Comparison of ENCODE assay signal across 8 cellular contexts in the genomic region with DNA sequence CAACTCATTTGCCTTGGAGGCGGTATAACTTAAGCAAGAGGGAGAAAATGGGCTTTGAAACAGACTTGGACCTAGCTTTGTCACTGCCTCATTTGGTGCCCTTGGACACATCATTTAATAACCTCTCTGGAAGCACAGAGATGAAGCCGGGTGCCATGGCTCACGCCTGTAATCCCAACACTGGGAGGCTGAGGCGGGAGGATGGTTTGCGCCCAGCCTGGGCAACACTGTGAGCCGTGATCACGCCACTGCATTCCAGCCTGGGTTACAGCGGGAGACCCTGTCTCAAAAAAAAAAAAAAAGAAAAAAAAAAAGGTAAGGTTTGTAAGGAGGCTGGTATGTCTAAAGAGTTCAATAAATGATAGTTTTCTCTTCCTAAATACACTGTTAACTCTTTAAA. TPM values are rescaled to one million over a fixed set of nuclear protein-coding genes. Genes with fewer than 3 reads are reported as not detected.
A peak's percentile ranks its signal among the peaks of the same experiment; 100 is the strongest.
DNase-seq lines count a peak whose midpoint lies in the region; ATAC-seq, FAIRE-seq and TF ChIP-seq lines count a peak whose summit lies in the region.

No MANE protein-coding gene starts in this region.

- TF ChIP-seq RAD21 in GM12878 (IDR thresholded peaks at IDR 0.05; ENCODE audit: insufficient read depth, low read depth, low read length) = no peak

- POLR2A ChIA-PET in GM12878 (lab: Charles Lee) = interaction anchor here (1.2 kb wide), 1 partner anchor 96 kb away, joined by 3 read pairs; no protein-coding TSS in a partner anchor

- peaks cover 43% of the 10 kb centered on the region for H3K79me2 ChIP-seq in GM12878 (ENCODE audit: control insufficient read depth, insufficient read depth, low read length)

- TF ChIP-seq CTCF in AG09309 (IDR thresholded peaks at IDR 0.05; ENCODE audit: control insufficient read depth, insufficient read depth, low read depth, low read length, missing control alignments) (no peak), GM12878 (IDR thresholded peaks at IDR 0.05 in 2 of 3, conservative IDR thresholded peaks at IDR 0.05 in 1 of 3; ENCODE audit: control insufficient read depth in 2 of 3, extremely low read depth in 1 of 3, insufficient read depth in 1 of 3, low read depth in 3 of 3, low read length in 3 of 3) (no peak)

- H3K9me3 ChIP-seq in HUES6 (ENCODE audit: control insufficient read depth, insufficient read depth, low read depth, low read length) = no peaks in the 10 kb centered on the region
- no peaks in the 10 kb centered on the region for H3K9me3 ChIP-seq in GM12878 (replicated peaks; ENCODE audit: control insufficient read depth, insufficient read depth, low read length)
- no peaks in the 10 kb centered on the region for H3K9me3 ChIP-seq in mononuclear cell (ENCODE audit: low read depth, low read length)

- no peak for FAIRE-seq in GM12878 (lab: Jason Lieb, UNC)

- CTCF ChIA-PET in GM12878 (lab: Yijun Ruan, JAX) = no interaction called here

- TSS peak; percentile 83 for BruUV-seq in GM12878 (replicated peaks; lab: Mats Ljungman, UMichigan)

- intact Hi-C loops in GM12878 (cut with micrococcal nuclease; ENCODE audit: unreplicated experiment) = no loop called here

- RAD21 ChIA-PET in GM12878 (lab: Charles Lee; ENCODE audit: unreplicated experiment) = no interaction called here

- H4K20me1 ChIP-seq in GM12878 (ENCODE audit: control insufficient read depth, insufficient read depth) = no peaks in the 10 kb centered on the region

- WGBS in GM12878 (ENCODE audit: insufficient coverage, insufficient replicate concordance, low lambda C conversion rate, missing lambda C conversion rate) = 0% methylated on average over 7 of the region's 8 CpGs

- H3K27me3 ChIP-seq in HUES6 (ENCODE audit: control insufficient read depth, insufficient read depth, low read length) (no peaks in the 10 kb centered on the region), GM12878 (replicated peaks in 1 of 2; ENCODE audit: control insufficient read depth in 2 of 2, insufficient read depth in 2 of 2, low read length in 1 of 2) (no peaks in the 10 kb centered on the region), mononuclear cell (ENCODE audit: insufficient read depth, low read length) (no peaks in the 10 kb centered on the region)

- H3K9ac ChIP-seq in HUES6 (ENCODE audit: low read length) = peak overlapping the region; percentile 93
- peak overlapping the region; percentile 97 for H3K9ac ChIP-seq in GM12878 (ENCODE audit: control insufficient read depth, insufficient read depth, low read length)

- H3K4me2 ChIP-seq in GM12878 (ENCODE audit: control insufficient read depth, insufficient read depth) = peak overlapping the region; percentile 55

- H2AFZ ChIP-seq in GM12878 (ENCODE audit: control insufficient read depth, low read depth, low read length) = no peak overlapping the region

- in situ Hi-C loops in GM12878 (cut with MboI) = no loop called here

- no peak for TF ChIP-seq POLR2A in GM12878 (IDR thresholded peaks at IDR 0.05; ENCODE audit: low read depth, low read length)

- H3K4me1 ChIP-seq in HUES6 (ENCODE audit: control insufficient read depth, insufficient read depth, low read length) (peaks cover 6% of the 10 kb centered on the region), GM12878 (ENCODE audit: control insufficient read depth, insufficient read depth, low read length) (no peaks in the 10 kb centered on the region), mononuclear cell (ENCODE audit: insufficient read depth, low read length) (peaks cover 24% of the 10 kb centered on the region)

- no peak for TF ChIP-seq EP300 in GM12878 (IDR thresholded peaks at IDR 0.05; ENCODE audit: borderline replicate concordance in 1 of 2, control insufficient read depth in 1 of 2, low read depth in 2 of 2, low read length in 2 of 2)

- peak; percentile 18 for ATAC-seq in GM12878
- no peak for ATAC-seq in GM19351 (IDR thresholded peaks at IDR 0.05; ENCODE audit: unreplicated experiment)
- ATAC-seq in HG02588 (IDR thresholded peaks at IDR 0.05; ENCODE audit: unreplicated experiment) = no peak
- no peak for ATAC-seq in HG03196 (IDR thresholded peaks at IDR 0.05; ENCODE audit: unreplicated experiment)

- H3K4me3 ChIP-seq in AG09309 (ENCODE audit: control insufficient read depth, low read depth, low read length) (peak overlapping the region; percentile 83), HUES6 (ENCODE audit: low read depth, low read length) (peak overlapping the region; percentile 94), GM12878 (peak overlapping the region; percentile 94), mononuclear cell (ENCODE audit: low read length) (peak overlapping the region; percentile 72)

- H3K27ac ChIP-seq in HUES6 (ENCODE audit: low read depth, low read length) (peak overlapping the region; percentile 80), GM12878 (ENCODE audit: control insufficient read depth, insufficient read depth) (peak overlapping the region; percentile 94)

- H3K36me3 ChIP-seq in HUES6 (ENCODE audit: control insufficient read depth, insufficient read depth, low read length) (peaks cover 44% of the 10 kb centered on the region), GM12878 (ENCODE audit: control insufficient read depth in 2 of 2, insufficient read depth in 2 of 2, low read length in 1 of 2) (peaks cover 3 to 5% of the 10 kb centered on the region in 2 experiments)

- SMC1A ChIA-PET in GM12878 (lab: Charles Lee; ENCODE audit: uncharacterized antibody, unreplicated experiment) = interaction anchor here (0.7 kb wide), 1 partner anchor 9 kb away, joined by 3 read pairs; no protein-coding TSS in a partner anchor

- DNase-seq in AG09309 (ENCODE audit: low read depth) (no peak), GM12878 (ENCODE audit: low read depth, low spot score) (no peak), HK-2 (ENCODE audit: unreplicated experiment) (no peak)

TF ChIP-seq in GM12878, 131 proteins besides CTCF, POLR2A, EP300 and RAD21:
- TF ChIP-seq MTA3 (IDR thresholded peaks at IDR 0.05; ENCODE audit: borderline replicate concordance, low read length) (no peak), WRNIP1 (IDR thresholded peaks at IDR 0.05; ENCODE audit: borderline replicate concordance, low read depth, low read length) (0 out of 2 replicates have a peak, but pooled peaks have one; percentile 13)
- TF ChIP-seq, protein P1, sequence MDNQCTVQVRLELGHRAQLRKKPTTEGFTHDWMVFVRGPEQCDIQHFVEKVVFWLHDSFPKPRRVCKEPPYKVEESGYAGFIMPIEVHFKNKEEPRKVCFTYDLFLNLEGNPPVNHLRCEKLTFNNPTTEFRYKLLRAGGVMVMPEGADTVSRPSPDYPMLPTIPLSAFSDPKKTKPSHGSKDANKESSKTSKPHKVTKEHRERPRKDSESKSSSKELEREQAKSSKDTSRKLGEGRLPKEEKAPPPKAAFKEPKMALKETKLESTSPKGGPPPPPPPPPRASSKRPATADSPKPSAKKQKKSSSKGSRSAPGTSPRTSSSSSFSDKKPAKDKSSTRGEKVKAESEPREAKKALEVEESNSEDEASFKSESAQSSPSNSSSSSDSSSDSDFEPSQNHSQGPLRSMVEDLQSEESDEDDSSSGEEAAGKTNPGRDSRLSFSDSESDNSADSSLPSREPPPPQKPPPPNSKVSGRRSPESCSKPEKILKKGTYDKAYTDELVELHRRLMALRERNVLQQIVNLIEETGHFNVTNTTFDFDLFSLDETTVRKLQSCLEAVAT (IDR thresholded peaks at IDR 0.05) = 0 out of 2 replicates have a peak, but pooled peaks have one; percentile 20

RNA-seq across cellular contexts. Expression of a gene that starts 0.8 kb away (rescaled TPM):
- total RNA-seq in GM12878 (2013; cell fraction: nucleolus; rRNA removed) = 95.7 and 96.0 TPM in 2 replicates
- total RNA-seq in GM12878 (2014; rRNA removed) (132 and 146 TPM in 2 replicates), GM12878 (2014; rRNA removed; fragmentation: Illumina TruSeq; extraction: Trizol) (107 and 112 TPM in 2 replicates), GM12878 (2021) (94.9 and 97.2 TPM in 2 replicates), mononuclear cell (15.6 TPM)
- 36.6 TPM for polyA plus RNA-seq in GM12878 (2011; ENCODE audit: low read depth)
- polyA plus RNA-seq in GM12878 (2011; rRNA removed) (85.2 and 95.5 TPM in 2 replicates), GM12878 (2014; fragmentation: Illumina TruSeq; extraction: Trizol) (60.1 and 96.4 TPM in 2 replicates), GM12878 (2014; fragmentation: Nextera tagmentation; extraction: Ambion mirVana) (10 to 100 TPM; 84.8 to 89.1 TPM), GM12878 (2014; rRNA removed) (173 and 180 TPM in 2 replicates), GM12878 (2016; fragmentation: Nextera tagmentation; extraction: Ambion mirVana) (100 to 1,000 TPM; 150 to 157 TPM)
- polyA plus RNA-seq in GM12878 (2011; cell fraction: cytosol; rRNA removed) = 132 and 134 TPM in 2 replicates
- polyA plus RNA-seq in GM12878 (2011; cell fraction: nucleus; rRNA removed) = 68.3 and 74.0 TPM in 2 replicates
- 67.7 and 71.1 TPM in 2 replicates for polyA plus RNA-seq in GM12878 (2012)
- 54.1 and 81.2 TPM in 2 replicates for polyA minus RNA-seq in GM12878 (2011; rRNA and poly(A)+ RNA removed)
- polyA minus RNA-seq in GM12878 (2011; cell fraction: cytosol; rRNA and poly(A)+ RNA removed) = 18.7 and 30.5 TPM in 2 replicates
- 36.8 and 50.5 TPM in 2 replicates for polyA minus RNA-seq in GM12878 (2011; cell fraction: nucleus; rRNA and poly(A)+ RNA removed)

RNA-seq across cellular contexts. Expression of a gene that starts 1.0 kb away (rescaled TPM):
- total RNA-seq in GM12878 (2013; cell fraction: nucleolus; rRNA removed) = 61.7 and 71.4 TPM in 2 replicates
- total RNA-seq in GM12878 (2014; rRNA removed) = 13.7 and 15.5 TPM in 2 replicates
- 15.2 and 16.2 TPM in 2 replicates for total RNA-seq in GM12878 (2014; rRNA removed; fragmentation: Illumina TruSeq; extraction: Trizol)
- total RNA-seq in GM12878 (2021) = 25.1 and 25.7 TPM in 2 replicates
- 22.5 TPM for polyA plus RNA-seq in GM12878 (2011; ENCODE audit: low read depth)
- polyA plus RNA-seq in GM12878 (2011; rRNA removed) = 26.2 and 26.7 TPM in 2 replicates
- polyA plus RNA-seq in GM12878 (2011; cell fraction: cytosol; rRNA removed) = 16.6 and 22.6 TPM in 2 replicates
- polyA plus RNA-seq in GM12878 (2011; cell fraction: nucleus; rRNA removed) = 21.1 and 26.3 TPM in 2 replicates
- 21.7 and 28.7 TPM in 2 replicates for polyA plus RNA-seq in GM12878 (2012)
- 32.1 and 46.4 TPM in 2 replicates for polyA plus RNA-seq in GM12878 (2014; fragmentation: Illumina TruSeq; extraction: Trizol)
- 10 to 100 TPM; 51.8 to 55.9 TPM for polyA plus RNA-seq in GM12878 (2014; fragmentation: Nextera tagmentation; extraction: Ambion mirVana)
- polyA plus RNA-seq in GM12878 (2014; rRNA removed) = 17.7 and 19.4 TPM in 2 replicates
- polyA plus RNA-seq in GM12878 (2016; fragmentation: Nextera tagmentation; extraction: Ambion mirVana) = 10 to 100 TPM; 60.2 to 70.6 TPM
- 19.0 and 22.5 TPM in 2 replicates for polyA minus RNA-seq in GM12878 (2011; rRNA and poly(A)+ RNA removed)
- polyA minus RNA-seq in GM12878 (2011; cell fraction: cytosol; rRNA and poly(A)+ RNA removed) = 7.2 and 11.9 TPM in 2 replicates
- 10.3 and 14.8 TPM in 2 replicates for polyA minus RNA-seq in GM12878 (2011; cell fraction: nucleus; rRNA and poly(A)+ RNA removed)
- total RNA-seq in mononuclear cell = 4.0 TPM
